11 cellular contexts compared by ENCODE assay signal in genomic region chr22:22380098-22381030, GRCh38.
DNase-seq lines count a peak whose midpoint lies in the region; ATAC-seq and TF ChIP-seq lines count a peak whose summit lies in the region.
"Had no signal": no experiment of that assay in that cellular context is flagged by ENCODE, and none has a peak within 500 bp of the region (broad histone marks: within the 10 kb centered on the region; RNA-seq: fewer than 3 reads in every experiment).

No MANE protein-coding gene starts in this region.

- no peak overlapping the region for H2BK120ac ChIP-seq in neuronal stem cell (ENCODE audit: low read depth, low read length)

- no peak overlapping the region for H2BK5ac ChIP-seq in neuronal stem cell (ENCODE audit: low read length)

- H3K4me2 ChIP-seq in neuronal stem cell (ENCODE audit: insufficient read depth, low read length, poor library complexity, severe bottlenecking): no peak overlapping the region

- peak overlapping the region; percentile 87 for H3K23ac ChIP-seq in neuronal stem cell (ENCODE audit: low read depth, low read length, poor library complexity)

- H3K36me3 Mint-ChIP-seq in activated B cell treated with CpG ODN at 0.5 μM for 24 hours (ENCODE audit: low read depth): no peaks in the 10 kb centered on the region

- H3K9me3 Mint-ChIP-seq in activated B cell treated with CpG ODN at 0.5 μM for 24 hours: no peaks in the 10 kb centered on the region

- H3K27me3 ChIP-seq in HL-60 (ENCODE audit: insufficient read depth, poor library complexity, severe bottlenecking) (peaks cover 19% of the 10 kb centered on the region), neuronal stem cell (ENCODE audit: control insufficient read depth in 3 of 3, insufficient read depth in 3 of 3, low read depth in 1 of 3, low read length in 3 of 3) (peaks cover 0 to 34% (median 9%) of the 10 kb centered on the region in 3 experiments), gastroesophageal sphincter (peaks cover 68% of the 10 kb centered on the region)

- H3K27ac ChIP-seq in HL-60 (replicated peaks) (no peak overlapping the region), neuronal stem cell (replicated peaks; ENCODE audit: low read length) (no peak overlapping the region), gastroesophageal sphincter (no peak overlapping the region)
- H3K27ac ChIP-seq: parathyroid adenoma, SJSA1 had no signal

- POLR2A ChIA-PET in GM10248 (lab: Yijun Ruan, JAX) (no interaction called here), activated B cell treated with CpG ODN at 0.5 μM for 24 hours (lab: Charles Lee) (interaction anchor here (0.7 to 2.5 kb wide), 4 partner anchors 11 to 575 kb away, joined by 3 to 15 read pairs (median 6); no protein-coding TSS in a partner anchor)

- H3K27me3 Mint-ChIP-seq in activated B cell treated with CpG ODN at 0.5 μM for 24 hours: no peaks in the 10 kb centered on the region

- no peak overlapping the region for H2AK5ac ChIP-seq in neuronal stem cell (ENCODE audit: low read depth, low read length)

- no CpG with 5 or more reads among the region's 11 CpGs for WGBS in neuronal stem cell (ENCODE audit: extremely low coverage in 2 of 2, insufficient read length in 2 of 2, insufficient replicate concordance in 1 of 2), 2 donors
- no CpG with 5 or more reads among the region's 11 CpGs for WGBS in gastroesophageal sphincter (ENCODE audit: low coverage in 1 of 2), 2 donors

- no peak overlapping the region for H3K4ac ChIP-seq in neuronal stem cell (ENCODE audit: low read length)

- H3K27ac Mint-ChIP-seq in activated B cell treated with CpG ODN at 0.5 μM for 24 hours: peak overlapping the region; percentile 86

- no peaks in the 10 kb centered on the region for H3K79me1 ChIP-seq in neuronal stem cell (ENCODE audit: low read depth, low read length)

- no peaks in the 10 kb centered on the region for H3K36me3 ChIP-seq in neuronal stem cell (replicated peaks in 1 of 2; ENCODE audit: control insufficient read depth in 2 of 2, insufficient read depth in 2 of 2, low read length in 2 of 2)
- H3K36me3 ChIP-seq in gastroesophageal sphincter: no peaks in the 10 kb centered on the region
- H3K36me3 ChIP-seq: SJSA1 had no signal

- H3K4me1 ChIP-seq in neuronal stem cell (ENCODE audit: control insufficient read depth in 2 of 2, insufficient read depth in 1 of 2, low read depth in 1 of 2, low read length in 2 of 2) (no peaks in the 10 kb centered on the region), gastroesophageal sphincter (no peaks in the 10 kb centered on the region)
- H3K4me1 ChIP-seq: parathyroid adenoma, SJSA1 had no signal

- CTCF ChIA-PET in GM10248 (lab: Yijun Ruan, JAX): interaction anchor here (1.1 to 1.3 kb wide), 3 partner anchors 9 to 31 kb away, joined by 3 to 4 read pairs (median 3); no protein-coding TSS in a partner anchor
- CTCF ChIA-PET in activated B cell treated with CpG ODN at 0.5 μM for 24 hours (lab: Charles Lee): interaction anchor here (0.7 to 2.3 kb wide), 13 partner anchors 11 to 574 kb away, joined by 3 to 10 read pairs (median 3); no protein-coding TSS in a partner anchor

- no peak overlapping the region for H2AFZ ChIP-seq in neuronal stem cell (ENCODE audit: low read length)
- H2AFZ ChIP-seq: parathyroid adenoma had no signal

- intact Hi-C loops in activated B cell treated with CpG ODN at 0.5 μM for 24 hours (cut with micrococcal nuclease): loop anchor here (1.0 to 10.0 kb wide), 3 partner anchors 14 to 564 kb away; no protein-coding TSS in a partner anchor

- TF ChIP-seq CTCF in GM10248 (IDR thresholded peaks at IDR 0.05; ENCODE audit: control extremely low read depth, extremely low read depth, low read depth, missing control alignments): no peak
- TF ChIP-seq CTCF in HL-60 (IDR thresholded peaks at IDR 0.05; ENCODE audit: insufficient read depth, low read length): peak; percentile 0
- TF ChIP-seq CTCF in activated B cell treated with CpG ODN at 0.5 μM for 24 hours (IDR thresholded peaks at IDR 0.05): no peak
- no peak for TF ChIP-seq CTCF in gastroesophageal sphincter (IDR thresholded peaks at IDR 0.05)

- H3K9ac ChIP-seq in neuronal stem cell (ENCODE audit: low read depth, low read length, poor library complexity): no peak overlapping the region
- H3K9ac ChIP-seq: parathyroid adenoma had no signal

- no peak overlapping the region for H3K14ac ChIP-seq in neuronal stem cell (ENCODE audit: low read length)

- DNase-seq in GM10248 (ENCODE audit: extremely low spot score): peak; percentile 57
- DNase-seq in HL-60 (ENCODE audit: low read depth in 1 of 2, low spot score in 1 of 2): no peak
- DNase-seq in activated B cell treated with CpG ODN at 0.5 μM for 24 hours: peak; percentile 46
- no peak for DNase-seq in neuronal stem cell (ENCODE audit: low spot score)
- DNase-seq in NCI-H2107 treated with DMSO at 0.1 percent for 48 hours (lab: John Stamatoyannopoulos, UW; ENCODE audit: unreplicated experiment): no peak
- DNase-seq in anterior cingulate cortex (lab: John Stamatoyannopoulos, UW): no peak
- no peak for DNase-seq in activated effector memory CD4-positive, alpha-beta T cell treated with Interleukin-2 at 50 U/mL for 16 hours
- DNase-seq: activated T-cell treated with anti-CD3 and anti-CD28 coated beads for 4 hours had no signal

- H3K9me3 ChIP-seq in neuronal stem cell (replicated peaks in 1 of 2; ENCODE audit: control insufficient read depth in 2 of 2, insufficient read depth in 1 of 2, low read depth in 1 of 2, low read length in 2 of 2) (no peaks in the 10 kb centered on the region), gastroesophageal sphincter (no peaks in the 10 kb centered on the region)
- H3K9me3 ChIP-seq: SJSA1 had no signal

- H3K4me3 ChIP-seq in HL-60 (replicated peaks; ENCODE audit: insufficient read depth, low read length) (no peak overlapping the region), neuronal stem cell (ENCODE audit: low read length in 2 of 2) (no peak overlapping the region), gastroesophageal sphincter (no peak overlapping the region)
- H3K4me3 ChIP-seq: SJSA1 had no signal

- H4K91ac ChIP-seq in neuronal stem cell (ENCODE audit: low read depth, low read length, poor library complexity): no peak overlapping the region

- H3K4me3 Mint-ChIP-seq in activated B cell treated with CpG ODN at 0.5 μM for 24 hours: peak overlapping the region; percentile 61

- H3K18ac ChIP-seq in neuronal stem cell (ENCODE audit: low read length): no peak overlapping the region

- TF ChIP-seq POLR2A in gastroesophageal sphincter (IDR thresholded peaks at IDR 0.05): no peak

- H3K4me1 Mint-ChIP-seq in activated B cell treated with CpG ODN at 0.5 μM for 24 hours: peaks cover 79% of the 10 kb centered on the region

- no peak overlapping the region for H2BK12ac ChIP-seq in neuronal stem cell (ENCODE audit: low read length)

- no peak overlapping the region for H2BK15ac ChIP-seq in neuronal stem cell (ENCODE audit: low read length)

- TF ChIP-seq EP300 in gastroesophageal sphincter (IDR thresholded peaks at IDR 0.05): no peak

- no peak overlapping the region for H4K8ac ChIP-seq in neuronal stem cell (ENCODE audit: low read depth, low read length)

- ATAC-seq in activated B cell treated with CpG ODN at 0.5 μM for 24 hours (ENCODE audit: low read depth) (peak; percentile 80), gastroesophageal sphincter (no peak)

Comparison
In these comparisons a context has a peak if more than half of its experiments do, and no peak if none do; other contexts are left out.
1. DNase-seq: peak in GM10248 (single experiment) and activated B cell treated with CpG ODN at 0.5 μM for 24 hours (single experiment); none in HL-60 (0 of 2), neuronal stem cell (single experiment), NCI-H2107 treated with DMSO at 0.1 percent for 48 hours (single experiment), anterior cingulate cortex (0 of 58) and activated effector memory CD4-positive, alpha-beta T cell treated with Interleukin-2 at 50 U/mL for 16 hours (single experiment).